10 cellular contexts compared by ENCODE assay signal in genomic region chr12:109099426-109100020, GRCh38. TPM values are rescaled to one million over a fixed set of nuclear protein-coding genes. Genes with fewer than 3 reads are reported as not detected.
DNase-seq lines count a peak whose midpoint lies in the region; ATAC-seq and TF ChIP-seq lines count a peak whose summit lies in the region.
"Had no signal": no experiment of that assay in that cellular context is flagged by ENCODE, and none has a peak within 500 bp of the region (broad histone marks: within the 10 kb centered on the region; RNA-seq: fewer than 3 reads in every experiment).

No MANE protein-coding gene starts in this region.

- ATAC-seq in activated B cell treated with CpG ODN at 0.5 μM for 24 hours (ENCODE audit: low read depth) (no peak), HG03521 (IDR thresholded peaks at IDR 0.05; ENCODE audit: unreplicated experiment) (no peak)
- ATAC-seq: body of pancreas had no signal

- POLR2A ChIA-PET in activated B cell treated with CpG ODN at 0.5 μM for 24 hours (lab: Charles Lee), result interaction anchor here (1.2 to 1.5 kb wide), 2 partner anchors 12 to 46 kb away, joined by 4 to 5 read pairs; no protein-coding TSS in a partner anchor

- peak overlapping the region; percentile 89 for H3K4me3 Mint-ChIP-seq in HFFc6
- H3K4me3 Mint-ChIP-seq in activated B cell treated with CpG ODN at 0.5 μM for 24 hours, result peak overlapping the region; percentile 52
- H3K4me3 Mint-ChIP-seq in glutamatergic neuron (ENCODE audit: unreplicated experiment), result peak overlapping the region; percentile 98

- DNase-seq in HFFc6, result no peak
- DNase-seq in activated B cell treated with CpG ODN at 0.5 μM for 24 hours, result no peak
- no peak for DNase-seq in glutamatergic neuron
- DNase-seq in brain microvascular endothelial cell, result no peak
- no peak for DNase-seq in putamen (ENCODE audit: low spot score)
- DNase-seq in SIG-M5 (lab: John Stamatoyannopoulos, UW), result no peak
- DNase-seq: body of pancreas, SHP77 had no signal

- CTCF ChIA-PET in activated B cell treated with CpG ODN at 0.5 μM for 24 hours (lab: Charles Lee), result interaction anchor here (1.1 to 3.1 kb wide), 2 partner anchors 13 to 1181 kb away, joined by 3 to 19 read pairs; no protein-coding TSS in a partner anchor

- no peak overlapping the region for H3K27ac Mint-ChIP-seq in HFFc6
- H3K27ac Mint-ChIP-seq in activated B cell treated with CpG ODN at 0.5 μM for 24 hours, result no peak overlapping the region
- no peak overlapping the region for H3K27ac Mint-ChIP-seq in glutamatergic neuron (ENCODE audit: unreplicated experiment)

- no peak for TF ChIP-seq CTCF in HFFc6 (IDR thresholded peaks at IDR 0.05)
- no peak for TF ChIP-seq CTCF in activated B cell treated with CpG ODN at 0.5 μM for 24 hours (IDR thresholded peaks at IDR 0.05)
- no peak for TF ChIP-seq CTCF in glutamatergic neuron (IDR thresholded peaks at IDR 0.05; ENCODE audit: partially characterized antibody, unreplicated experiment)
- no peak for TF ChIP-seq CTCF in brain microvascular endothelial cell (IDR thresholded peaks at IDR 0.05; ENCODE audit: low read depth, low read length, missing control alignments)

- H3K4me1 Mint-ChIP-seq in HFFc6 (ENCODE audit: low read depth) (peaks cover 29% of the 10 kb centered on the region), activated B cell treated with CpG ODN at 0.5 μM for 24 hours (peaks cover 18% of the 10 kb centered on the region), glutamatergic neuron (ENCODE audit: low read depth, unreplicated experiment) (peaks cover 17% of the 10 kb centered on the region)

- peak overlapping the region in 14 of 21 experiments; percentile 7 to 91 (median 84) for H3K27ac ChIP-seq in skin epidermis
- no peak overlapping the region for H3K27ac ChIP-seq in brain microvascular endothelial cell

- H3K36me3 ChIP-seq in brain microvascular endothelial cell (replicated peaks), result peaks cover 10% of the 10 kb centered on the region

- H3K36me3 Mint-ChIP-seq in HFFc6 (ENCODE audit: low read depth) (peaks cover 9% of the 10 kb centered on the region), activated B cell treated with CpG ODN at 0.5 μM for 24 hours (ENCODE audit: low read depth) (peaks cover 24% of the 10 kb centered on the region), glutamatergic neuron (ENCODE audit: unreplicated experiment) (no peaks in the 10 kb centered on the region)

- H3K4me3 ChIP-seq in skin epidermis (peak overlapping the region in 3 of 7 experiments; percentile 75 to 79 (median 77)), brain microvascular endothelial cell (ENCODE audit: low read depth, low read length) (no peak overlapping the region)

- H3K27me3 ChIP-seq in brain microvascular endothelial cell (replicated peaks), result no peaks in the 10 kb centered on the region
- H3K27me3 ChIP-seq: body of pancreas had no signal

- intact Hi-C loops in activated B cell treated with CpG ODN at 0.5 μM for 24 hours (cut with micrococcal nuclease), result loop anchor here (2.0 to 10.0 kb wide), 3 partner anchors 473 to 2005 kb away; partner anchors contain the start of genes CRY1, MMAB, MVK and PWP1

- no peaks in the 10 kb centered on the region for H3K9me3 Mint-ChIP-seq in HFFc6
- H3K9me3 Mint-ChIP-seq in activated B cell treated with CpG ODN at 0.5 μM for 24 hours, result no peaks in the 10 kb centered on the region
- peaks cover under 1% of the 10 kb centered on the region for H3K9me3 Mint-ChIP-seq in glutamatergic neuron (ENCODE audit: unreplicated experiment)

- in situ Hi-C loops in brain microvascular endothelial cell (cut with HindIII; ENCODE audit: low pct_ligation_motif_present, low sequenced_read_pairs), result no loop called here

- H3K27me3 Mint-ChIP-seq in HFFc6 (ENCODE audit: insufficient read depth) (no peaks in the 10 kb centered on the region), activated B cell treated with CpG ODN at 0.5 μM for 24 hours (no peaks in the 10 kb centered on the region), glutamatergic neuron (ENCODE audit: unreplicated experiment) (peaks cover 3% of the 10 kb centered on the region)

RNA-seq across cellular contexts. Expression of gene UNG, which starts 2.1 kb away (rescaled TPM):
- total RNA-seq in HFFc6 (2021; fragmentation: NEBNext Ultra II Directional; extraction: Animal tissue kit (Norgen Biotek cat#: 25700)), result 10 to 100 TPM; 19.3 to 30.4 (median 21.8) TPM
- total RNA-seq in activated B cell treated with CpG ODN at 0.5 μM for 24 hours (13.2 and 13.3 TPM in 2 replicates), glutamatergic neuron (ENCODE audit: unreplicated experiment) (32.4 TPM)

RNA-seq across cellular contexts. Expression of gene ALKBH2, which starts 6.3 kb away (rescaled TPM):
- total RNA-seq in HFFc6 (2021; fragmentation: NEBNext Ultra II Directional; extraction: Animal tissue kit (Norgen Biotek cat#: 25700)), result 10 to 100 TPM; 12.3 to 17.1 (median 13.3) TPM
- total RNA-seq in activated B cell treated with CpG ODN at 0.5 μM for 24 hours, result 21.3 and 24.1 TPM in 2 replicates
- 16.4 TPM for total RNA-seq in glutamatergic neuron (ENCODE audit: unreplicated experiment)

RNA-seq across cellular contexts. Expression of gene ACACB, which starts 16.9 kb away (rescaled TPM):
- 1 to 10 TPM; 1.0 to 2.1 (median 1.3) TPM for total RNA-seq in HFFc6 (2021; fragmentation: NEBNext Ultra II Directional; extraction: Animal tissue kit (Norgen Biotek cat#: 25700))
- total RNA-seq in activated B cell treated with CpG ODN at 0.5 μM for 24 hours (5.0 and 6.3 TPM in 2 replicates), glutamatergic neuron (ENCODE audit: unreplicated experiment) (3.8 TPM)

RNA-seq across cellular contexts. Expression of gene USP30, which starts 47.1 kb away (rescaled TPM):
- total RNA-seq in HFFc6 (2021; fragmentation: NEBNext Ultra II Directional; extraction: Animal tissue kit (Norgen Biotek cat#: 25700)), result 10 to 100 TPM in 4 of 6 experiments, 1 to 10 TPM in 2; 8.0 to 11.7 (median 10.4) TPM
- 17.4 and 17.7 TPM in 2 replicates for total RNA-seq in activated B cell treated with CpG ODN at 0.5 μM for 24 hours
- total RNA-seq in glutamatergic neuron (ENCODE audit: unreplicated experiment), result 14.4 TPM
